21 cellular contexts compared by ENCODE assay signal in the genomic region with DNA sequence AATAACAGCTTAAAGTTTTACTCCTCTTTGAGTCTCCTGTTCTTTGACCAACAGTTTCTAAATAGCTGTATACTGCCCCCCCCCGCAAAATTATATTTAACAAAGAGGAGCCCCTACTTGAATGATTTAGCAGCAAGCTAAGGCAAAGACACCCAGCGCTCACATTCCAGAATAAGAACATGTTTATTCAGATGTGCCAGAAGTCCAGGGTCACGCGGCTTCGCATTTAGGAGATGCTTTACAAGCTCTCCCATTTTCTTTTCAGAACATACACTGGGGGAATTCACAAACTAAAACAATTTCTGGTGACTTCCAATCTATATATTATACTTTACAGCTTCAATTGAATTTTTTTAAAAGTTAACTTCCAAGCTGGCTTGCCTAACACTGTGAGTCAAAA. TPM values are rescaled to one million over a fixed set of nuclear protein-coding genes. Genes with fewer than 3 reads are reported as not detected.
A peak's percentile ranks its signal among the peaks of the same experiment; 100 is the strongest.
DNase-seq lines count a peak whose midpoint lies in the region; ATAC-seq and TF ChIP-seq lines count a peak whose summit lies in the region.
"Had no signal": no experiment of that assay in that cellular context is flagged by ENCODE, and none has a peak within 500 bp of the region (broad histone marks: within the 10 kb centered on the region; RNA-seq: fewer than 3 reads in every experiment).

No MANE protein-coding gene starts in this region.

- peaks cover 5% of the 10 kb centered on the region for H4K20me1 ChIP-seq in osteoblast (ENCODE audit: insufficient read depth, low read length)

- H3K27me3 ChIP-seq in osteoblast (ENCODE audit: insufficient read depth, low read length) = no peaks in the 10 kb centered on the region
- no peaks in the 10 kb centered on the region for H3K27me3 ChIP-seq in upper lobe of right lung
- H3K27me3 ChIP-seq: foreskin keratinocyte had no signal

- H3K9me3 ChIP-seq in osteoblast (ENCODE audit: low read depth, low read length) (no peaks in the 10 kb centered on the region), upper lobe of right lung (no peaks in the 10 kb centered on the region)

- H3K36me3 Mint-ChIP-seq in activated naive CD8-positive, alpha-beta T cell treated with anti-CD3 and anti-CD28 coated beads for 36 hours = peaks cover 33% of the 10 kb centered on the region
- H3K36me3 Mint-ChIP-seq in activated naive CD8-positive, alpha-beta T cell treated with anti-CD3 and anti-CD28 coated beads, Interleukin-2, amount 50 U/mL, for 24 hours (ENCODE audit: low read depth) = peaks cover 26% of the 10 kb centered on the region
- H3K36me3 Mint-ChIP-seq: mesothelial cell of epicardium had no signal

- TF ChIP-seq CTCF in fibroblast of villous mesenchyme (IDR thresholded peaks at IDR 0.05; ENCODE audit: insufficient read depth, low read depth, low read length) (no peak), osteoblast (IDR thresholded peaks at IDR 0.05; ENCODE audit: extremely low read depth, low read depth, low read length) (no peak), upper lobe of right lung (IDR thresholded peaks at IDR 0.05) (no peak)

- H3K4me3 Mint-ChIP-seq in activated naive CD8-positive, alpha-beta T cell treated with anti-CD3 and anti-CD28 coated beads for 36 hours = no peak overlapping the region
- H3K4me3 Mint-ChIP-seq in activated naive CD8-positive, alpha-beta T cell treated with anti-CD3 and anti-CD28 coated beads, Interleukin-2, amount 50 U/mL, for 24 hours = no peak overlapping the region
- H3K4me3 Mint-ChIP-seq: activated CD4-positive, alpha-beta T cell treated with anti-CD3 and anti-CD28 coated beads, Interleukin-2, amount 10 ng/mL, durations not matched to agents 24 days and 14 days; activated naive CD4-positive, alpha-beta T cell treated with anti-CD3 and anti-CD28 coated beads, Interleukin-2, amount 10 ng/mL, durations not matched to agents 7 days and 5 days; GM23338; mesothelial cell of epicardium; stimulated activated naive B cell treated with anti-CD40 and anti-IgM and Interleukin-4, amounts not matched to agents 10 μg/mL and 1 μg/mL and 100 μg/mL, for 72 hours had no signal

- DNase-seq in activated naive CD8-positive, alpha-beta T cell treated with anti-CD3 and anti-CD28 coated beads for 36 hours = no peak
- DNase-seq in activated naive CD8-positive, alpha-beta T cell treated with anti-CD3 and anti-CD28 coated beads, Interleukin-2, amount 50 U/mL, for 24 hours = no peak
- DNase-seq in fibroblast of villous mesenchyme (ENCODE audit: low read depth) (peak; percentile 74), osteoblast (ENCODE audit: insufficient read length, low spot score, missing footprints) (peak; percentile 6), upper lobe of right lung (no peak), OCI-M2 (lab: John Stamatoyannopoulos, UW; ENCODE audit: unreplicated experiment) (no peak)
- DNase-seq in activated naive CD4-positive, alpha-beta T cell treated with Interleukin-2 at 50 U/mL for 16 hours = no peak
- DNase-seq: activated CD4-positive, alpha-beta T cell treated with anti-CD3 and anti-CD28 coated beads, Interleukin-2, amount 10 ng/mL, durations not matched to agents 24 days and 14 days; activated CD8-positive, alpha-beta memory T cell treated with anti-CD3 and anti-CD28 coated beads, Interleukin-2, amount 50 U/mL, for 48 hours; activated naive CD4-positive, alpha-beta T cell treated with anti-CD3 and anti-CD28 coated beads, Interleukin-2, amount 10 ng/mL, durations not matched to agents 7 days and 5 days; foreskin keratinocyte; NCI-H1048; NCI-H2081 treated with DMSO at 0.1 percent for 48 hours; NCI-H524; nucleus accumbens; Right ventricle myocardium superior; stimulated activated naive B cell treated with anti-CD40 and anti-IgM and Interleukin-4, amounts not matched to agents 10 μg/mL and 1 μg/mL and 100 μg/mL, for 72 hours had no signal

- H3K9me3 Mint-ChIP-seq in activated naive CD8-positive, alpha-beta T cell treated with anti-CD3 and anti-CD28 coated beads for 36 hours = no peaks in the 10 kb centered on the region
- no peaks in the 10 kb centered on the region for H3K9me3 Mint-ChIP-seq in activated naive CD8-positive, alpha-beta T cell treated with anti-CD3 and anti-CD28 coated beads, Interleukin-2, amount 50 U/mL, for 24 hours
- H3K9me3 Mint-ChIP-seq: activated CD4-positive, alpha-beta T cell treated with anti-CD3 and anti-CD28 coated beads, Interleukin-2, amount 10 ng/mL, durations not matched to agents 24 days and 14 days; activated naive CD4-positive, alpha-beta T cell treated with anti-CD3 and anti-CD28 coated beads, Interleukin-2, amount 10 ng/mL, durations not matched to agents 7 days and 5 days; GM23338; mesothelial cell of epicardium; stimulated activated naive B cell treated with anti-CD40 and anti-IgM and Interleukin-4, amounts not matched to agents 10 μg/mL and 1 μg/mL and 100 μg/mL, for 72 hours had no signal

- no peak for ATAC-seq in activated naive CD8-positive, alpha-beta T cell treated with anti-CD3 and anti-CD28 coated beads, Interleukin-2, amount 50 U/mL, for 24 hours
- ATAC-seq in upper lobe of right lung (no peak), HG02938 (IDR thresholded peaks at IDR 0.05; ENCODE audit: unreplicated experiment) (no peak)
- ATAC-seq: foreskin keratinocyte; GM23338; right cardiac atrium; stimulated activated naive B cell treated with anti-CD40 and anti-IgM and Interleukin-4, amounts not matched to agents 10 μg/mL and 1 μg/mL and 100 μg/mL, for 72 hours had no signal

- H3K79me2 ChIP-seq in osteoblast (ENCODE audit: insufficient read depth, low read length) = peaks cover 13% of the 10 kb centered on the region

- H3K27ac ChIP-seq in osteoblast (ENCODE audit: low read depth, low read length) = no peak overlapping the region
- H3K27ac ChIP-seq in upper lobe of right lung = peak overlapping the region; percentile 36
- H3K27ac ChIP-seq: foreskin keratinocyte had no signal

- no peak overlapping the region for H2AFZ ChIP-seq in osteoblast (ENCODE audit: low read length)
- H2AFZ ChIP-seq: GM23338 had no signal

- H3K4me1 Mint-ChIP-seq in activated naive CD8-positive, alpha-beta T cell treated with anti-CD3 and anti-CD28 coated beads for 36 hours = peaks cover 22% of the 10 kb centered on the region
- H3K4me1 Mint-ChIP-seq in activated naive CD8-positive, alpha-beta T cell treated with anti-CD3 and anti-CD28 coated beads, Interleukin-2, amount 50 U/mL, for 24 hours = peaks cover 31% of the 10 kb centered on the region
- H3K4me1 Mint-ChIP-seq: GM23338 had no signal

- H3K4me2 ChIP-seq in osteoblast (ENCODE audit: insufficient read depth, low read length) = no peak overlapping the region
- H3K4me2 ChIP-seq: GM23338 had no signal

- intact Hi-C loops in upper lobe of right lung (cut with DNase I) = no loop called here

- H3K4me1 ChIP-seq in osteoblast (ENCODE audit: insufficient read depth, low read length) (peaks cover 14% of the 10 kb centered on the region), upper lobe of right lung (peaks cover 31% of the 10 kb centered on the region)
- H3K4me1 ChIP-seq: foreskin keratinocyte had no signal

- peak overlapping the region; percentile 31 for H3K27ac Mint-ChIP-seq in activated naive CD8-positive, alpha-beta T cell treated with anti-CD3 and anti-CD28 coated beads for 36 hours
- H3K27ac Mint-ChIP-seq in activated naive CD8-positive, alpha-beta T cell treated with anti-CD3 and anti-CD28 coated beads, Interleukin-2, amount 50 U/mL, for 24 hours = no peak overlapping the region
- H3K27ac Mint-ChIP-seq: activated CD4-positive, alpha-beta T cell treated with anti-CD3 and anti-CD28 coated beads, Interleukin-2, amount 10 ng/mL, durations not matched to agents 24 days and 14 days; activated naive CD4-positive, alpha-beta T cell treated with anti-CD3 and anti-CD28 coated beads, Interleukin-2, amount 10 ng/mL, durations not matched to agents 7 days and 5 days; GM23338 had no signal

- no peaks in the 10 kb centered on the region for H3K27me3 Mint-ChIP-seq in activated naive CD8-positive, alpha-beta T cell treated with anti-CD3 and anti-CD28 coated beads for 36 hours
- H3K27me3 Mint-ChIP-seq in activated naive CD8-positive, alpha-beta T cell treated with anti-CD3 and anti-CD28 coated beads, Interleukin-2, amount 50 U/mL, for 24 hours = no peaks in the 10 kb centered on the region
- H3K27me3 Mint-ChIP-seq: activated CD4-positive, alpha-beta T cell treated with anti-CD3 and anti-CD28 coated beads, Interleukin-2, amount 10 ng/mL, durations not matched to agents 24 days and 14 days; activated naive CD4-positive, alpha-beta T cell treated with anti-CD3 and anti-CD28 coated beads, Interleukin-2, amount 10 ng/mL, durations not matched to agents 7 days and 5 days; stimulated activated naive B cell treated with anti-CD40 and anti-IgM and Interleukin-4, amounts not matched to agents 10 μg/mL and 1 μg/mL and 100 μg/mL, for 72 hours had no signal

- H3K4me3 ChIP-seq in fibroblast of villous mesenchyme (ENCODE audit: low read depth, low read length) (no peak overlapping the region), osteoblast (ENCODE audit: insufficient read depth, low read length) (no peak overlapping the region), upper lobe of right lung (no peak overlapping the region)
- H3K4me3 ChIP-seq: GM23338 had no signal

- peaks cover 7% of the 10 kb centered on the region for H3K36me3 ChIP-seq in osteoblast (ENCODE audit: insufficient read depth, low read length)
- peaks cover 10% of the 10 kb centered on the region for H3K36me3 ChIP-seq in upper lobe of right lung

RNA-seq across cellular contexts. Expression of gene PLD6, which starts 5.3 kb away (rescaled TPM):
- 10 to 100 TPM; 19.4 to 19.5 TPM for total RNA-seq in activated naive CD8-positive, alpha-beta T cell treated with anti-CD3 and anti-CD28 coated beads for 36 hours
- total RNA-seq in fibroblast of villous mesenchyme (4.8 and 5.6 TPM in 2 replicates), osteoblast (1.4 and 2.7 TPM in 2 replicates), upper lobe of right lung (4.9 TPM)
- total RNA-seq: GM23338 had no signal

RNA-seq across cellular contexts. Expression of gene FLCN, which starts 36.1 kb away (rescaled TPM):
- total RNA-seq in activated naive CD8-positive, alpha-beta T cell treated with anti-CD3 and anti-CD28 coated beads for 36 hours = 10 to 100 TPM; 21.3 to 22.7 TPM
- 64.3 and 74.1 TPM in 2 replicates for total RNA-seq in fibroblast of villous mesenchyme
- 104 and 174 TPM in 2 replicates for total RNA-seq in osteoblast
- total RNA-seq in upper lobe of right lung = 106 TPM

Comparison
In these comparisons a context has a peak if more than half of its experiments do, and no peak if none do; other contexts are left out.
1. DNase-seq: peak in fibroblast of villous mesenchyme (single experiment) and osteoblast (single experiment); none in activated naive CD8-positive, alpha-beta T cell treated with anti-CD3 and anti-CD28 coated beads for 36 hours (single experiment), activated naive CD8-positive, alpha-beta T cell treated with anti-CD3 and anti-CD28 coated beads, Interleukin-2, amount 50 U/mL, for 24 hours (single experiment), upper lobe of right lung (single experiment), activated naive CD4-positive, alpha-beta T cell treated with Interleukin-2 at 50 U/mL for 16 hours (single experiment) and OCI-M2 (single experiment).